In the genomic region with DNA sequence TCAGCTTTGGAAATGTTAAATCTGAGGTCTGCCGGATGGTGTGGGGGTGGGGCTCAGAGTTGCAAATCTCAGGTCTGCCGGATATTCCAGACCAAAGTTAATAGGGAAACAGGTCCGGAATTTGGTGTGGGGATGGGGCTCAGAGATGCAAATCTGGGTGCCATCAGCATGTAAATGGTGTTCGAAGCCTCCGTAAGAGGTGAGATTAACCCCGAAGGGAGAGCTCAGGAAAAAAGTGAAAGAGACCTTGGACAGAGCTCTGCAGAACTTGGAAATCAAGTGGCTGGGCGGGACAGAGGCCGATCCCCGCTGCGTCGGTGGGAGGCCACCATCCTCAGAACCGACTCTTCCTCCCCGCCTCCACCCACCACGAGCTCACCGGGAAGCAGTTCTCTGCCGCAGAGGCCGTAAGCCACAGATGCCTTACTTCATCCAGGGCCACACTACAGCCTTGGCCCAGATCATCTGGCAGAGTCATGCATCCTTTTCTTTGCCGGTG, we compare ENCODE assay signal across 1 cellular context.
A peak's percentile ranks its signal among the peaks of the same experiment; 100 is the strongest.
TF ChIP-seq lines count a peak whose summit lies in the region.

No MANE protein-coding gene starts in this region.

TF ChIP-seq in HepG2, 621 proteins besides CTCF, POLR2A, EP300 and RAD21 (continues in another document):
- TF ChIP-seq, protein P1, sequence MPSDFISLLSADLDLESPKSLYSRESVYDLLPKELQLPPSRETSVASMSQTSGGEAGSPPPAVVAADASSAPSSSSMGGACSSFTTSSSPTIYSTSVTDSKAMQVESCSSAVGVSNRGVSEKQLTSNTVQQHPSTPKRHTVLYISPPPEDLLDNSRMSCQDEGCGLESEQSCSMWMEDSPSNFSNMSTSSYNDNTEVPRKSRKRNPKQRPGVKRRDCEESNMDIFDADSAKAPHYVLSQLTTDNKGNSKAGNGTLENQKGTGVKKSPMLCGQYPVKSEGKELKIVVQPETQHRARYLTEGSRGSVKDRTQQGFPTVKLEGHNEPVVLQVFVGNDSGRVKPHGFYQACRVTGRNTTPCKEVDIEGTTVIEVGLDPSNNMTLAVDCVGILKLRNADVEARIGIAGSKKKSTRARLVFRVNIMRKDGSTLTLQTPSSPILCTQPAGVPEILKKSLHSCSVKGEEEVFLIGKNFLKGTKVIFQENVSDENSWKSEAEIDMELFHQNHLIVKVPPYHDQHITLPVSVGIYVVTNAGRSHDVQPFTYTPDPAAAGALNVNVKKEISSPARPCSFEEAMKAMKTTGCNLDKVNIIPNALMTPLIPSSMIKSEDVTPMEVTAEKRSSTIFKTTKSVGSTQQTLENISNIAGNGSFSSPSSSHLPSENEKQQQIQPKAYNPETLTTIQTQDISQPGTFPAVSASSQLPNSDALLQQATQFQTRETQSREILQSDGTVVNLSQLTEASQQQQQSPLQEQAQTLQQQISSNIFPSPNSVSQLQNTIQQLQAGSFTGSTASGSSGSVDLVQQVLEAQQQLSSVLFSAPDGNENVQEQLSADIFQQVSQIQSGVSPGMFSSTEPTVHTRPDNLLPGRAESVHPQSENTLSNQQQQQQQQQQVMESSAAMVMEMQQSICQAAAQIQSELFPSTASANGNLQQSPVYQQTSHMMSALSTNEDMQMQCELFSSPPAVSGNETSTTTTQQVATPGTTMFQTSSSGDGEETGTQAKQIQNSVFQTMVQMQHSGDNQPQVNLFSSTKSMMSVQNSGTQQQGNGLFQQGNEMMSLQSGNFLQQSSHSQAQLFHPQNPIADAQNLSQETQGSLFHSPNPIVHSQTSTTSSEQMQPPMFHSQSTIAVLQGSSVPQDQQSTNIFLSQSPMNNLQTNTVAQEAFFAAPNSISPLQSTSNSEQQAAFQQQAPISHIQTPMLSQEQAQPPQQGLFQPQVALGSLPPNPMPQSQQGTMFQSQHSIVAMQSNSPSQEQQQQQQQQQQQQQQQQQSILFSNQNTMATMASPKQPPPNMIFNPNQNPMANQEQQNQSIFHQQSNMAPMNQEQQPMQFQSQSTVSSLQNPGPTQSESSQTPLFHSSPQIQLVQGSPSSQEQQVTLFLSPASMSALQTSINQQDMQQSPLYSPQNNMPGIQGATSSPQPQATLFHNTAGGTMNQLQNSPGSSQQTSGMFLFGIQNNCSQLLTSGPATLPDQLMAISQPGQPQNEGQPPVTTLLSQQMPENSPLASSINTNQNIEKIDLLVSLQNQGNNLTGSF (CRISPR knock-in tag; IDR thresholded peaks at IDR 0.05) = no peak
- TF ChIP-seq, protein P2, sequence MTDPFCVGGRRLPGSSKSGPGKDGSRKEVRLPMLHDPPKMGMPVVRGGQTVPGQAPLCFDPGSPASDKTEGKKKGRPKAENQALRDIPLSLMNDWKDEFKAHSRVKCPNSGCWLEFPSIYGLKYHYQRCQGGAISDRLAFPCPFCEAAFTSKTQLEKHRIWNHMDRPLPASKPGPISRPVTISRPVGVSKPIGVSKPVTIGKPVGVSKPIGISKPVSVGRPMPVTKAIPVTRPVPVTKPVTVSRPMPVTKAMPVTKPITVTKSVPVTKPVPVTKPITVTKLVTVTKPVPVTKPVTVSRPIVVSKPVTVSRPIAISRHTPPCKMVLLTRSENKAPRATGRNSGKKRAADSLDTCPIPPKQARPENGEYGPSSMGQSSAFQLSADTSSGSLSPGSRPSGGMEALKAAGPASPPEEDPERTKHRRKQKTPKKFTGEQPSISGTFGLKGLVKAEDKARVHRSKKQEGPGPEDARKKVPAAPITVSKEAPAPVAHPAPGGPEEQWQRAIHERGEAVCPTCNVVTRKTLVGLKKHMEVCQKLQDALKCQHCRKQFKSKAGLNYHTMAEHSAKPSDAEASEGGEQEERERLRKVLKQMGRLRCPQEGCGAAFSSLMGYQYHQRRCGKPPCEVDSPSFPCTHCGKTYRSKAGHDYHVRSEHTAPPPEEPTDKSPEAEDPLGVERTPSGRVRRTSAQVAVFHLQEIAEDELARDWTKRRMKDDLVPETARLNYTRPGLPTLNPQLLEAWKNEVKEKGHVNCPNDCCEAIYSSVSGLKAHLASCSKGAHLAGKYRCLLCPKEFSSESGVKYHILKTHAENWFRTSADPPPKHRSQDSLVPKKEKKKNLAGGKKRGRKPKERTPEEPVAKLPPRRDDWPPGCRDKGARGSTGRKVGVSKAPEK (CRISPR knock-in tag; IDR thresholded peaks at IDR 0.05; ENCODE audit: borderline replicate concordance) = no peak
- TF ChIP-seq SPEN (CRISPR knock-in tag; IDR thresholded peaks at IDR 0.05; ENCODE audit: low read depth) = 0 out of 2 replicates have a peak, but pooled peaks have one; percentile 33
- TF ChIP-seq, protein P3, sequence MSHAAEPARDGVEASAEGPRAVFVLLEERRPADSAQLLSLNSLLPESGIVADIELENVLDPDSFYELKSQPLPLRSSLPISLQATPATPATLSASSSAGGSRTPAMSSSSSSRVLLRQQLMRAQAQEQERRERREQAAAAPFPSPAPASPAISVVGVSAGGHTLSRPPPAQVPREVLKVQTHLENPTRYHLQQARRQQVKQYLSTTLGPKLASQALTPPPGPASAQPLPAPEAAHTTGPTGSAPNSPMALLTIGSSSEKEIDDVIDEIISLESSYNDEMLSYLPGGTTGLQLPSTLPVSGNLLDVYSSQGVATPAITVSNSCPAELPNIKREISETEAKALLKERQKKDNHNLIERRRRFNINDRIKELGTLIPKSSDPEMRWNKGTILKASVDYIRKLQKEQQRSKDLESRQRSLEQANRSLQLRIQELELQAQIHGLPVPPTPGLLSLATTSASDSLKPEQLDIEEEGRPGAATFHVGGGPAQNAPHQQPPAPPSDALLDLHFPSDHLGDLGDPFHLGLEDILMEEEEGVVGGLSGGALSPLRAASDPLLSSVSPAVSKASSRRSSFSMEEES (CRISPR knock-in tag; IDR thresholded peaks at IDR 0.05) = 0 out of 2 replicates have a peak, but pooled peaks have one; percentile 26
- peak; percentile 17; the same call in 1 of the 2 replicates for TF ChIP-seq HDAC2 (CRISPR knock-in tag; IDR thresholded peaks at IDR 0.05)
- TF ChIP-seq ZFY (CRISPR knock-in tag; IDR thresholded peaks at IDR 0.05) = 0 out of 2 replicates have a peak, but pooled peaks have one; percentile 18
- TF ChIP-seq MIER2 (CRISPR knock-in tag; IDR thresholded peaks at IDR 0.05) = 0 out of 2 replicates have a peak, but pooled peaks have one; percentile 53
- TF ChIP-seq, protein P4, sequence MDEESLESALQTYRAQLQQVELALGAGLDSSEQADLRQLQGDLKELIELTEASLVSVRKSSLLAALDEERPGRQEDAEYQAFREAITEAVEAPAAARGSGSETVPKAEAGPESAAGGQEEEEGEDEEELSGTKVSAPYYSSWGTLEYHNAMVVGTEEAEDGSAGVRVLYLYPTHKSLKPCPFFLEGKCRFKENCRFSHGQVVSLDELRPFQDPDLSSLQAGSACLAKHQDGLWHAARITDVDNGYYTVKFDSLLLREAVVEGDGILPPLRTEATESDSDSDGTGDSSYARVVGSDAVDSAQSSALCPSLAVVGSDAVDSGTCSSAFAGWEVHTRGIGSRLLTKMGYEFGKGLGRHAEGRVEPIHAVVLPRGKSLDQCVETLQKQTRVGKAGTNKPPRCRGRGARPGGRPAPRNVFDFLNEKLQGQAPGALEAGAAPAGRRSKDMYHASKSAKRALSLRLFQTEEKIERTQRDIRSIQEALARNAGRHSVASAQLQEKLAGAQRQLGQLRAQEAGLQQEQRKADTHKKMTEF (CRISPR knock-in tag; IDR thresholded peaks at IDR 0.05) = no peak
- TF ChIP-seq ZNF777 (CRISPR knock-in tag; IDR thresholded peaks at IDR 0.05) = 0 out of 2 replicates have a peak, but pooled peaks have one; percentile 14
- TF ChIP-seq SP5 (CRISPR knock-in tag; IDR thresholded peaks at IDR 0.05; ENCODE audit: borderline replicate concordance, low read depth) = 0 out of 2 replicates have a peak, but pooled peaks have one; percentile 44
- TF ChIP-seq ZFP90 (CRISPR knock-in tag; IDR thresholded peaks at IDR 0.05; ENCODE audit: borderline replicate concordance) = peak; percentile 47; the same call in 1 of the 2 replicates
- TF ChIP-seq ZNF547 (CRISPR knock-in tag; IDR thresholded peaks at IDR 0.05) = no peak
- TF ChIP-seq ZNF501 (CRISPR knock-in tag; IDR thresholded peaks at IDR 0.05) = peak; percentile 63
- TF ChIP-seq, protein P5, sequence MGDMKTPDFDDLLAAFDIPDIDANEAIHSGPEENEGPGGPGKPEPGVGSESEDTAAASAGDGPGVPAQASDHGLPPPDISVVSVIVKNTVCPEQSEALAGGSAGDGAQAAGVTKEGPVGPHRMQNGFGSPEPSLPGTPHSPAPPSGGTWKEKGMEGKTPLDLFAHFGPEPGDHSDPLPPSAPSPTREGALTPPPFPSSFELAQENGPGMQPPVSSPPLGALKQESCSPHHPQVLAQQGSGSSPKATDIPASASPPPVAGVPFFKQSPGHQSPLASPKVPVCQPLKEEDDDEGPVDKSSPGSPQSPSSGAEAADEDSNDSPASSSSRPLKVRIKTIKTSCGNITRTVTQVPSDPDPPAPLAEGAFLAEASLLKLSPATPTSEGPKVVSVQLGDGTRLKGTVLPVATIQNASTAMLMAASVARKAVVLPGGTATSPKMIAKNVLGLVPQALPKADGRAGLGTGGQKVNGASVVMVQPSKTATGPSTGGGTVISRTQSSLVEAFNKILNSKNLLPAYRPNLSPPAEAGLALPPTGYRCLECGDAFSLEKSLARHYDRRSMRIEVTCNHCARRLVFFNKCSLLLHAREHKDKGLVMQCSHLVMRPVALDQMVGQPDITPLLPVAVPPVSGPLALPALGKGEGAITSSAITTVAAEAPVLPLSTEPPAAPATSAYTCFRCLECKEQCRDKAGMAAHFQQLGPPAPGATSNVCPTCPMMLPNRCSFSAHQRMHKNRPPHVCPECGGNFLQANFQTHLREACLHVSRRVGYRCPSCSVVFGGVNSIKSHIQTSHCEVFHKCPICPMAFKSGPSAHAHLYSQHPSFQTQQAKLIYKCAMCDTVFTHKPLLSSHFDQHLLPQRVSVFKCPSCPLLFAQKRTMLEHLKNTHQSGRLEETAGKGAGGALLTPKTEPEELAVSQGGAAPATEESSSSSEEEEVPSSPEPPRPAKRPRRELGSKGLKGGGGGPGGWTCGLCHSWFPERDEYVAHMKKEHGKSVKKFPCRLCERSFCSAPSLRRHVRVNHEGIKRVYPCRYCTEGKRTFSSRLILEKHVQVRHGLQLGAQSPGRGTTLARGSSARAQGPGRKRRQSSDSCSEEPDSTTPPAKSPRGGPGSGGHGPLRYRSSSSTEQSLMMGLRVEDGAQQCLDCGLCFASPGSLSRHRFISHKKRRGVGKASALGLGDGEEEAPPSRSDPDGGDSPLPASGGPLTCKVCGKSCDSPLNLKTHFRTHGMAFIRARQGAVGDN (CRISPR knock-in tag; IDR thresholded peaks at IDR 0.05) = peak; percentile 64
- no peak for TF ChIP-seq RBAK (CRISPR knock-in tag; IDR thresholded peaks at IDR 0.05)
- TF ChIP-seq, protein P6, sequence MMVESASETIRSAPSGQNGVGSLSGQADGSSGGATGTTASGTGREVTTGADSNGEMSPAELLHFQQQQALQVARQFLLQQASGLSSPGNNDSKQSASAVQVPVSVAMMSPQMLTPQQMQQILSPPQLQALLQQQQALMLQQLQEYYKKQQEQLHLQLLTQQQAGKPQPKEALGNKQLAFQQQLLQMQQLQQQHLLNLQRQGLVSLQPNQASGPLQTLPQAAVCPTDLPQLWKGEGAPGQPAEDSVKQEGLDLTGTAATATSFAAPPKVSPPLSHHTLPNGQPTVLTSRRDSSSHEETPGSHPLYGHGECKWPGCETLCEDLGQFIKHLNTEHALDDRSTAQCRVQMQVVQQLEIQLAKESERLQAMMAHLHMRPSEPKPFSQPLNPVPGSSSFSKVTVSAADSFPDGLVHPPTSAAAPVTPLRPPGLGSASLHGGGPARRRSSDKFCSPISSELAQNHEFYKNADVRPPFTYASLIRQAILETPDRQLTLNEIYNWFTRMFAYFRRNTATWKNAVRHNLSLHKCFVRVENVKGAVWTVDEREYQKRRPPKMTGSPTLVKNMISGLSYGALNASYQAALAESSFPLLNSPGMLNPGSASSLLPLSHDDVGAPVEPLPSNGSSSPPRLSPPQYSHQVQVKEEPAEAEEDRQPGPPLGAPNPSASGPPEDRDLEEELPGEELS (CRISPR knock-in tag; IDR thresholded peaks at IDR 0.05) = peak; percentile 38; the same call in 1 of the 2 replicates
- TF ChIP-seq GABPA (IDR thresholded peaks at IDR 0.05; ENCODE audit: low read depth, low read length) = no peak
- no peak for TF ChIP-seq GABPA (CRISPR knock-in tag; IDR thresholded peaks at IDR 0.05; ENCODE audit: low read depth)
- peak; percentile 39; the same call in 1 of the 2 replicates for TF ChIP-seq SALL1 (CRISPR knock-in tag; IDR thresholded peaks at IDR 0.05)
- 0 out of 2 replicates have a peak, but pooled peaks have one; percentile 41 for TF ChIP-seq WIZ (CRISPR knock-in tag; IDR thresholded peaks at IDR 0.05)
- TF ChIP-seq HOXA3 (CRISPR knock-in tag; IDR thresholded peaks at IDR 0.05) = peak; percentile 44
- 0 out of 2 replicates have a peak, but pooled peaks have one; percentile 36 for TF ChIP-seq MYC (CRISPR knock-in tag; IDR thresholded peaks at IDR 0.05; ENCODE audit: borderline replicate concordance)
- TF ChIP-seq, protein P7, sequence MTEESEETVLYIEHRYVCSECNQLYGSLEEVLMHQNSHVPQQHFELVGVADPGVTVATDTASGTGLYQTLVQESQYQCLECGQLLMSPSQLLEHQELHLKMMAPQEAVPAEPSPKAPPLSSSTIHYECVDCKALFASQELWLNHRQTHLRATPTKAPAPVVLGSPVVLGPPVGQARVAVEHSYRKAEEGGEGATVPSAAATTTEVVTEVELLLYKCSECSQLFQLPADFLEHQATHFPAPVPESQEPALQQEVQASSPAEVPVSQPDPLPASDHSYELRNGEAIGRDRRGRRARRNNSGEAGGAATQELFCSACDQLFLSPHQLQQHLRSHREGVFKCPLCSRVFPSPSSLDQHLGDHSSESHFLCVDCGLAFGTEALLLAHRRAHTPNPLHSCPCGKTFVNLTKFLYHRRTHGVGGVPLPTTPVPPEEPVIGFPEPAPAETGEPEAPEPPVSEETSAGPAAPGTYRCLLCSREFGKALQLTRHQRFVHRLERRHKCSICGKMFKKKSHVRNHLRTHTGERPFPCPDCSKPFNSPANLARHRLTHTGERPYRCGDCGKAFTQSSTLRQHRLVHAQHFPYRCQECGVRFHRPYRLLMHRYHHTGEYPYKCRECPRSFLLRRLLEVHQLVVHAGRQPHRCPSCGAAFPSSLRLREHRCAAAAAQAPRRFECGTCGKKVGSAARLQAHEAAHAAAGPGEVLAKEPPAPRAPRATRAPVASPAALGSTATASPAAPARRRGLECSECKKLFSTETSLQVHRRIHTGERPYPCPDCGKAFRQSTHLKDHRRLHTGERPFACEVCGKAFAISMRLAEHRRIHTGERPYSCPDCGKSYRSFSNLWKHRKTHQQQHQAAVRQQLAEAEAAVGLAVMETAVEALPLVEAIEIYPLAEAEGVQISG (CRISPR knock-in tag; IDR thresholded peaks at IDR 0.05) = peak; percentile 30; the same call in 1 of the 2 replicates
- 0 out of 2 replicates have a peak, but pooled peaks have one; percentile 25 for TF ChIP-seq ZBTB38 (CRISPR knock-in tag; IDR thresholded peaks at IDR 0.05)
- TF ChIP-seq ZMYM3 (CRISPR knock-in tag; IDR thresholded peaks at IDR 0.05) = peak; percentile 12; the same call in 1 of the 2 replicates
- 0 out of 2 replicates have a peak, but pooled peaks have one; percentile 36 for TF ChIP-seq RFXAP (CRISPR knock-in tag; IDR thresholded peaks at IDR 0.05; ENCODE audit: borderline replicate concordance)
- peak; percentile 37 for TF ChIP-seq TEAD3 (CRISPR knock-in tag; optimal IDR thresholded peaks at IDR 0.05; ENCODE audit: borderline replicate concordance)
- peak; percentile 48; the same call in 1 of the 2 replicates for TF ChIP-seq ZMAT3 (CRISPR knock-in tag; conservative IDR thresholded peaks at IDR 0.05)
- 0 out of 2 replicates have a peak, but pooled peaks have one; percentile 40 for TF ChIP-seq TBX2 (CRISPR knock-in tag; IDR thresholded peaks at IDR 0.05; ENCODE audit: borderline replicate concordance)
